Comparison of ENCODE assay signal across 13 cellular contexts in genomic region chr14:53278602-53279506, GRCh38.
DNase-seq lines count a peak whose midpoint lies in the region; ATAC-seq, FAIRE-seq and TF ChIP-seq lines count a peak whose summit lies in the region.
"Had no signal": no experiment of that assay in that cellular context is flagged by ENCODE, and none has a peak within 500 bp of the region (broad histone marks: within the 10 kb centered on the region; RNA-seq: fewer than 3 reads in every experiment).

No MANE protein-coding gene starts in this region.

- peaks cover 19 to 20% of the 10 kb centered on the region in 2 donors for H3K9me3 Mint-ChIP-seq in stimulated activated naive B cell treated with anti-CD40 and anti-IgM and Interleukin-4, amounts not matched to agents 10 μg/mL and 1 μg/mL and 100 μg/mL, for 72 hours

- no peaks in the 10 kb centered on the region for H3K27me3 Mint-ChIP-seq in stimulated activated naive B cell treated with anti-CD40 and anti-IgM and Interleukin-4, amounts not matched to agents 10 μg/mL and 1 μg/mL and 100 μg/mL, for 72 hours

- no peak overlapping the region for H3K4me3 Mint-ChIP-seq in stimulated activated naive B cell treated with anti-CD40 and anti-IgM and Interleukin-4, amounts not matched to agents 10 μg/mL and 1 μg/mL and 100 μg/mL, for 72 hours
- H3K4me3 Mint-ChIP-seq: activated T-helper 1 cell treated with anti-CD3 and anti-CD28 coated beads, Interleukin-12 subunit alpha, Interleukin-12 subunit beta, Interleukin-2, Interleukin-4 antibody, amounts not matched to agents 30 ng/mL and 10 ng/mL and 1 ng/mL, durations not matched to agents 14 hours and 24 hours and 36 hours had no signal

- FAIRE-seq in K562 (lab: Jason Lieb, UNC) (peak; percentile 29), keratinocyte (lab: Jason Lieb, UNC) (peak; percentile 82)

- no peaks in the 10 kb centered on the region; the same call in 1 of the 2 replicates for H3K27me3 ChIP-seq in Karpas-422 (ENCODE audit: low read length)
- H3K27me3 ChIP-seq in K562 (ENCODE audit: control insufficient read depth in 2 of 2, insufficient read depth in 2 of 2, low read length in 2 of 2), result no peaks in the 10 kb centered on the region
- H3K27me3 ChIP-seq in keratinocyte (ENCODE audit: control insufficient read depth, extremely low read depth, insufficient read depth, low read length), result no peaks in the 10 kb centered on the region

- no peak overlapping the region for H3K4me3 ChIP-seq in Karpas-422 (ENCODE audit: low read length)
- no peak overlapping the region for H3K4me3 ChIP-seq in K562
- no peak overlapping the region for H3K4me3 ChIP-seq in keratinocyte (ENCODE audit: control insufficient read depth in 2 of 3, extremely low read depth in 1 of 3, insufficient read depth in 2 of 3, low read depth in 1 of 3, low read length in 3 of 3)

- H3K27ac ChIP-seq in Karpas-422 (ENCODE audit: low read length), result no peak overlapping the region
- H3K27ac ChIP-seq in K562 (ENCODE audit: extremely low read depth, low read depth, low read length), result no peak overlapping the region
- peak overlapping the region; percentile 45 for H3K27ac ChIP-seq in keratinocyte (ENCODE audit: control insufficient read depth, insufficient read depth, low read length)

- ATAC-seq in K562 (peak; percentile 84), GM21526 (IDR thresholded peaks at IDR 0.05; ENCODE audit: low FRiP score, unreplicated experiment) (no peak), GM18873 (IDR thresholded peaks at IDR 0.05; ENCODE audit: low FRiP score, unreplicated experiment) (no peak)
- no peak for ATAC-seq in stimulated activated naive B cell treated with anti-CD40 and anti-IgM and Interleukin-4, amounts not matched to agents 10 μg/mL and 1 μg/mL and 100 μg/mL, for 72 hours (replicated peaks)

- H4K20me1 ChIP-seq in Karpas-422 (ENCODE audit: insufficient read depth, low read depth, low read length) (no peaks in the 10 kb centered on the region), K562 (replicated peaks; ENCODE audit: control insufficient read depth, insufficient read depth, low read length) (no peaks in the 10 kb centered on the region), keratinocyte (ENCODE audit: control insufficient read depth, extremely low read depth, insufficient read depth, low read length) (no peaks in the 10 kb centered on the region)

- H3K9me1 ChIP-seq in K562 (ENCODE audit: control insufficient read depth, insufficient read depth, low read length) (no peaks in the 10 kb centered on the region), keratinocyte (ENCODE audit: control insufficient read depth, extremely low read depth, insufficient read depth, low read length) (no peaks in the 10 kb centered on the region)

- no TSS peak for BruUV-seq in K562 (replicated peaks; lab: Mats Ljungman, UMichigan)

- in situ Hi-C loops in K562 (cut with MboI), result no loop called here

- peak; percentile 89 for DNase-seq in Daoy (ENCODE audit: low read depth)
- DNase-seq in Karpas-422, result peak; percentile 46
- peak in 1 of 4 experiments; percentile 45 for DNase-seq in K562 (ENCODE audit: extremely low read depth in 1 of 4, low spot score in 3 of 4)
- peak; percentile 5 for DNase-seq in keratinocyte (ENCODE audit: low read depth, low spot score)
- DNase-seq in GF-D8 (lab: John Stamatoyannopoulos, UW), result no peak
- no peak for DNase-seq in stimulated activated naive B cell treated with anti-CD40 and anti-IgM and Interleukin-4, amounts not matched to agents 10 μg/mL and 1 μg/mL and 100 μg/mL, for 72 hours
- DNase-seq: activated CD4-positive, alpha-beta T cell treated with anti-CD3 and anti-CD28 coated beads for 1 hour; aorta; C1 segment of cervical spinal cord; posterior cingulate gyrus had no signal

- dilution Hi-C loops in keratinocyte (cut with MboI; ENCODE audit: extremely low pct_ligation_motif_present, low sequenced_read_pairs), result no loop called here

- no peak overlapping the region for H3K27ac Mint-ChIP-seq in stimulated activated naive B cell treated with anti-CD40 and anti-IgM and Interleukin-4, amounts not matched to agents 10 μg/mL and 1 μg/mL and 100 μg/mL, for 72 hours
- H3K27ac Mint-ChIP-seq: activated T-helper 1 cell treated with anti-CD3 and anti-CD28 coated beads, Interleukin-12 subunit alpha, Interleukin-12 subunit beta, Interleukin-2, Interleukin-4 antibody, amounts not matched to agents 30 ng/mL and 10 ng/mL and 1 ng/mL, durations not matched to agents 14 hours and 24 hours and 36 hours had no signal

- TF ChIP-seq RAD21 in K562 (CRISPR knock-in tag; conservative IDR thresholded peaks at IDR 0.05 in 1 of 2, IDR thresholded peaks at IDR 0.05 in 1 of 2), result no peak

- no peaks in the 10 kb centered on the region for H3K9me3 ChIP-seq in Karpas-422 (ENCODE audit: low read length)
- H3K9me3 ChIP-seq in K562 (replicated peaks; ENCODE audit: control insufficient read depth, insufficient read depth, low read depth, low read length), result no peaks in the 10 kb centered on the region
- H3K9me3 ChIP-seq in keratinocyte (ENCODE audit: control insufficient read depth, low read depth, low read length), result no peaks in the 10 kb centered on the region

- POLR2A ChIA-PET in K562 (lab: Yijun Ruan, JAX), result no interaction called here

- TF ChIP-seq CTCF in K562 (IDR thresholded peaks at IDR 0.05 in 2 of 3, conservative IDR thresholded peaks at IDR 0.05 in 1 of 3; ENCODE audit: insufficient read depth in 2 of 3, low read depth in 1 of 3, low read length in 3 of 3) (no peak), keratinocyte (optimal IDR thresholded peaks at IDR 0.05 in 1 of 3, IDR thresholded peaks at IDR 0.05 in 1 of 3, conservative IDR thresholded peaks at IDR 0.05 in 1 of 3; ENCODE audit: extremely low read depth in 1 of 3, insufficient read depth in 2 of 3, low read length in 3 of 3) (no peak)

- intact Hi-C loops in K562 (cut with micrococcal nuclease), result no loop called here

- CTCF ChIA-PET in K562 (lab: Yijun Ruan, JAX; ENCODE audit: low intra/inter-chr PET ratio), result no interaction called here

- H3K4me1 ChIP-seq in Karpas-422 (ENCODE audit: low read length) (no peaks in the 10 kb centered on the region), K562 (replicated peaks in 1 of 2; ENCODE audit: control insufficient read depth in 2 of 2, insufficient read depth in 2 of 2, low read length in 2 of 2) (peaks cover 0 to 7% of the 10 kb centered on the region in 2 experiments; a peak in 3 of 5 replicates), keratinocyte (ENCODE audit: control insufficient read depth, extremely low read depth, insufficient read depth, low read length) (peaks cover 14% of the 10 kb centered on the region)

- H3K4me2 ChIP-seq in Karpas-422 (ENCODE audit: low read depth, low read length, poor library complexity, severe bottlenecking) (no peak overlapping the region), K562 (ENCODE audit: insufficient read depth, low read length) (no peak overlapping the region), keratinocyte (ENCODE audit: control insufficient read depth, extremely low read depth, insufficient read depth, low read depth, low read length) (peak overlapping the region; percentile 25)

- H3K36me3 ChIP-seq in Karpas-422 (ENCODE audit: insufficient read depth, low read length) (no peaks in the 10 kb centered on the region), K562 (ENCODE audit: control insufficient read depth, insufficient read depth, low read length) (no peaks in the 10 kb centered on the region), keratinocyte (ENCODE audit: control insufficient read depth in 2 of 2, extremely low read depth in 1 of 2, insufficient read depth in 2 of 2, low read length in 2 of 2) (no peaks in the 10 kb centered on the region)

- no peaks in the 10 kb centered on the region for H3K9me2 ChIP-seq in Karpas-422 (replicated peaks; ENCODE audit: insufficient read depth, low read length)

- H2AFZ ChIP-seq in Karpas-422 (ENCODE audit: low read length) (no peak overlapping the region), K562 (ENCODE audit: low read depth, low read length) (peak overlapping the region; percentile 31; the same call in 1 of the 2 replicates), keratinocyte (ENCODE audit: control insufficient read depth, low read length) (peak overlapping the region; percentile 71)

- H3K9ac ChIP-seq in Karpas-422 (ENCODE audit: low read length) (no peak overlapping the region), K562 (ENCODE audit: insufficient read depth in 1 of 2, low read depth in 2 of 2, low read length in 2 of 2) (no peak overlapping the region), keratinocyte (ENCODE audit: control insufficient read depth, extremely low read depth, insufficient read depth, low read length) (no peak overlapping the region)

- no peaks in the 10 kb centered on the region for H3K4me1 Mint-ChIP-seq in stimulated activated naive B cell treated with anti-CD40 and anti-IgM and Interleukin-4, amounts not matched to agents 10 μg/mL and 1 μg/mL and 100 μg/mL, for 72 hours

- 4% methylated on average over 9 of the region's 12 CpGs for WGBS in K562 (ENCODE audit: insufficient coverage, low coverage, missing lambda C conversion rate)

- no peaks in the 10 kb centered on the region for H3K79me2 ChIP-seq in Karpas-422 (ENCODE audit: low read length)
- no peaks in the 10 kb centered on the region for H3K79me2 ChIP-seq in K562 (ENCODE audit: control insufficient read depth, insufficient read depth, low read length)
- H3K79me2 ChIP-seq in keratinocyte (ENCODE audit: control insufficient read depth, insufficient read depth, low read length), result no peaks in the 10 kb centered on the region

- no peak for TF ChIP-seq POLR2A in K562 (conservative IDR thresholded peaks at IDR 0.05)

- peaks cover 4 to 17% of the 10 kb centered on the region in 2 donors for H3K36me3 Mint-ChIP-seq in stimulated activated naive B cell treated with anti-CD40 and anti-IgM and Interleukin-4, amounts not matched to agents 10 μg/mL and 1 μg/mL and 100 μg/mL, for 72 hours

- no peak for TF ChIP-seq EP300 in K562 (IDR thresholded peaks at IDR 0.05; ENCODE audit: low read length)

TF ChIP-seq in K562, 482 proteins besides CTCF, POLR2A, EP300 and RAD21 (continues in another document):
- no peak for TF ChIP-seq FOSL1 (tag; conservative IDR thresholded peaks at IDR 0.05)
- TF ChIP-seq ZNF354B (CRISPR knock-in tag; IDR thresholded peaks at IDR 0.05), result 0 out of 2 replicates have a peak, but pooled peaks have one; percentile 24
- no peak for TF ChIP-seq HDAC1 (IDR thresholded peaks at IDR 0.05)
- no peak for TF ChIP-seq USF1 (CRISPR knock-in tag; IDR thresholded peaks at IDR 0.05)
- no peak for TF ChIP-seq ATF1 (CRISPR knock-in tag; IDR thresholded peaks at IDR 0.05)
- 0 out of 2 replicates have a peak, but pooled peaks have one; percentile 27 for TF ChIP-seq ATF1 (tag; IDR thresholded peaks at IDR 0.05)
- TF ChIP-seq GTF2A2 (tag; IDR thresholded peaks at IDR 0.05), result peak; percentile 80
- no peak for TF ChIP-seq CTBP1 (IDR thresholded peaks at IDR 0.05; ENCODE audit: borderline replicate concordance)
- no peak for TF ChIP-seq MCM7 (IDR thresholded peaks at IDR 0.05)

Comparison
In these comparisons a context has a peak if more than half of its experiments do, and no peak if none do; other contexts are left out.
1. DNase-seq: peak in Daoy (single experiment), Karpas-422 (single experiment) and keratinocyte (single experiment); none in GF-D8 (single experiment) and stimulated activated naive B cell treated with anti-CD40 and anti-IgM and Interleukin-4, amounts not matched to agents 10 μg/mL and 1 μg/mL and 100 μg/mL, for 72 hours (single experiment).